1 cellular context compared by ENCODE assay signal in genomic region chr4:155946486-155946885, GRCh38.
TF ChIP-seq lines count a peak whose summit lies in the region.

No MANE protein-coding gene starts in this region.

TF ChIP-seq in WTC11, 78 proteins besides CTCF, POLR2A, EP300 and RAD21 (continued from another document):
- no peak for TF ChIP-seq HMGXB4 (CRISPR knock-in tag; IDR thresholded peaks at IDR 0.05)
- no peak for TF ChIP-seq CBFB (CRISPR knock-in tag; IDR thresholded peaks at IDR 0.05; ENCODE audit: low read depth)
